In the genomic region with DNA sequence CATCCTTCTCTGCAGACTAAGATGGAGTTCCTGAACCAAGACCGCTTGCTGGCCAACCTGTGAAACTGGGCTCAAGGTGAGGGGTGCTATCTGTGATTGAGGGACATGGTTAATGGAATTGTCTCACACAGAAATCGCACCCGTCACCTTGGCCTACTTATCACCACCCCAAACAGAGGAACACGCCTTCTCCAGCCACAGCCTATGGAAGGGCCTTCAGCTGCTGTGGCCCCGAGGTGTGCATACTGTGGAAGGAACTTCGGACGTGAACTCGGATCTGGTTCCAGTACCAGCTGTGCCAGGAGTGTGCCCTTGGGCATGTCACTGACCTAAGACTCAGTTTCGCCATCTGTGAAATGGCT, we compare ENCODE assay signal across 21 cellular contexts. TPM values are rescaled to one million over a fixed set of nuclear protein-coding genes. Genes with fewer than 3 reads are reported as not detected.
DNase-seq lines count a peak whose midpoint lies in the region; ATAC-seq and TF ChIP-seq lines count a peak whose summit lies in the region.
"Had no signal": no experiment of that assay in that cellular context is flagged by ENCODE, and none has a peak within 500 bp of the region (broad histone marks: within the 10 kb centered on the region; RNA-seq: fewer than 3 reads in every experiment).

No MANE protein-coding gene starts in this region.

- H3K4me1 ChIP-seq in testis: peaks cover 12% of the 10 kb centered on the region

- H3K4me1 Mint-ChIP-seq in activated CD4-positive, alpha-beta T cell treated with anti-CD3 and anti-CD28 coated beads for 36 hours: peaks cover 67% of the 10 kb centered on the region
- peaks cover 72 to 79% (median 75%) of the 10 kb centered on the region in 3 donors for H3K4me1 Mint-ChIP-seq in T-cell
- peaks cover 73% of the 10 kb centered on the region for H3K4me1 Mint-ChIP-seq in central memory CD8-positive, alpha-beta T cell

- intact Hi-C loops in activated CD4-positive, alpha-beta T cell treated with anti-CD3 and anti-CD28 coated beads for 36 hours (cut with DNase I, micrococcal nuclease): loop anchor here in 1 of 2 experiments (5.0 kb wide), 1 partner anchor 133 kb away; no protein-coding TSS in a partner anchor
- intact Hi-C loops in posterior vena cava (cut with DNase I) (loop anchor here (5.0 kb wide), 1 partner anchor 127 kb away; no protein-coding TSS in a partner anchor), testis (cut with DNase I; ENCODE audit: low total_unique reads) (no loop called here)

- H3K27me3 Mint-ChIP-seq in activated CD4-positive, alpha-beta T cell treated with anti-CD3 and anti-CD28 coated beads for 36 hours: no peaks in the 10 kb centered on the region
- H3K27me3 Mint-ChIP-seq in T-cell: no peaks in the 10 kb centered on the region
- no peaks in the 10 kb centered on the region for H3K27me3 Mint-ChIP-seq in central memory CD8-positive, alpha-beta T cell
- H3K27me3 Mint-ChIP-seq: effector memory CD8-positive, alpha-beta T cell had no signal

- no peaks in the 10 kb centered on the region for H3K27me3 ChIP-seq in testis
- H3K27me3 ChIP-seq: BE2C, left lung, right lobe of liver, stomach had no signal

- no peaks in the 10 kb centered on the region for H3K9me3 ChIP-seq in testis
- H3K9me3 ChIP-seq: BE2C, left lung, right lobe of liver, stomach had no signal

- WGBS in testis, 2 donors: 94 to 100% methylated on average over 7 to 9 of the region's 9 CpGs

- no peaks in the 10 kb centered on the region for H3K9me3 Mint-ChIP-seq in activated CD4-positive, alpha-beta T cell treated with anti-CD3 and anti-CD28 coated beads for 36 hours (ENCODE audit: low read depth)
- H3K9me3 Mint-ChIP-seq in T-cell: no peaks in the 10 kb centered on the region
- no peaks in the 10 kb centered on the region for H3K9me3 Mint-ChIP-seq in central memory CD8-positive, alpha-beta T cell
- H3K9me3 Mint-ChIP-seq: effector memory CD8-positive, alpha-beta T cell had no signal

- peaks cover 46% of the 10 kb centered on the region for H3K36me3 Mint-ChIP-seq in activated CD4-positive, alpha-beta T cell treated with anti-CD3 and anti-CD28 coated beads for 36 hours (ENCODE audit: low read depth)
- peaks cover 45% of the 10 kb centered on the region for H3K36me3 Mint-ChIP-seq in T-cell
- H3K36me3 Mint-ChIP-seq in central memory CD8-positive, alpha-beta T cell (ENCODE audit: insufficient read depth): peaks cover 54% of the 10 kb centered on the region

- TF ChIP-seq POLR2A in testis (IDR thresholded peaks at IDR 0.05): no peak

- DNase-seq in activated CD4-positive, alpha-beta T cell treated with anti-CD3 and anti-CD28 coated beads for 36 hours: no peak
- no peak for DNase-seq in activated CD4-positive, alpha-beta T cell treated with anti-CD3 and anti-CD28 coated beads for 4 hours
- no peak for DNase-seq in T-cell
- DNase-seq in central memory CD8-positive, alpha-beta T cell (ENCODE audit: low spot score in 2 of 2): no peak
- peak; percentile 55 for DNase-seq in posterior vena cava (ENCODE audit: low spot score)
- DNase-seq in stimulated activated CD4-positive, alpha-beta T cell treated with anti-CD3 and anti-CD28 coated beads, Interleukin-1b, Interleukin-23, amount 100 ng/mL, for 48 hours: no peak
- no peak for DNase-seq in testis
- no peak for DNase-seq in superior temporal gyrus (ENCODE audit: extremely low spot score)
- DNase-seq: activated CD4-positive, alpha-beta T cell treated with anti-CD3 and anti-CD28 coated beads, Interleukin-2, amount 50 U/mL, for 48 hours; BE2C; effector memory CD8-positive, alpha-beta T cell; Karpas-422; NCI-H1092 treated with DMSO at 0.1 percent for 48 hours; NCI-H2081; NCI-H510A treated with DMSO at 0.1 percent for 48 hours; right lobe of liver; stomach; SW 1271 had no signal

- no peak overlapping the region for H3K4me3 Mint-ChIP-seq in activated CD4-positive, alpha-beta T cell treated with anti-CD3 and anti-CD28 coated beads for 36 hours
- peak overlapping the region in 1 of 3 donors; percentile 54 for H3K4me3 Mint-ChIP-seq in T-cell
- no peak overlapping the region for H3K4me3 Mint-ChIP-seq in central memory CD8-positive, alpha-beta T cell

- ATAC-seq in activated CD4-positive, alpha-beta T cell treated with anti-CD3 and anti-CD28 coated beads for 36 hours: no peak
- no peak for ATAC-seq in T-cell (replicated peaks in 1 of 4)
- ATAC-seq in central memory CD8-positive, alpha-beta T cell (replicated peaks; ENCODE audit: extremely low read depth, poor library complexity, severe bottlenecking): no peak
- ATAC-seq: effector memory CD8-positive, alpha-beta T cell; left lung; right lobe of liver had no signal

- peak overlapping the region; percentile 92 for H3K27ac Mint-ChIP-seq in activated CD4-positive, alpha-beta T cell treated with anti-CD3 and anti-CD28 coated beads for 36 hours
- H3K27ac Mint-ChIP-seq in T-cell: peak overlapping the region; percentile 94 to 96
- H3K27ac Mint-ChIP-seq in central memory CD8-positive, alpha-beta T cell (ENCODE audit: low read depth): peak overlapping the region; percentile 88

- no peak overlapping the region for H3K27ac ChIP-seq in testis
- H3K27ac ChIP-seq: left lung, right lobe of liver had no signal

- no peaks in the 10 kb centered on the region for H3K36me3 ChIP-seq in testis (ENCODE audit: low read depth, missing control alignments)
- H3K36me3 ChIP-seq: left lung had no signal

- CTCF ChIA-PET in activated CD4-positive, alpha-beta T cell treated with anti-CD3 and anti-CD28 coated beads for 36 hours (lab: Charles Lee): interaction anchor here (1.0 to 12.1 kb wide), 10 partner anchors 8 to 137 kb away, joined by 3 to 300 read pairs (median 26); no protein-coding TSS in a partner anchor
- CTCF ChIA-PET in T-cell (lab: Charles Lee): interaction anchor here (0.7 to 11.2 kb wide), 6 partner anchors 13 to 127 kb away, joined by 3 to 174 read pairs (median 12); no protein-coding TSS in a partner anchor

- H3K4me3 ChIP-seq in testis: no peak overlapping the region
- H3K4me3 ChIP-seq: left lung, right lobe of liver, stomach had no signal

- no peak for TF ChIP-seq CTCF in testis (IDR thresholded peaks at IDR 0.05)

- POLR2A ChIA-PET in activated CD4-positive, alpha-beta T cell treated with anti-CD3 and anti-CD28 coated beads for 36 hours (lab: Charles Lee): interaction anchor here (11.5 kb wide), 1 partner anchor 39 kb away, joined by 162 read pairs; the partner anchor contains the start of gene EVL
- POLR2A ChIA-PET in T-cell (lab: Charles Lee): no interaction called here

RNA-seq across cellular contexts. Expression of gene EVL, which starts 44.4 kb away (rescaled TPM):
- 100 to 1,000 TPM; 249 to 378 TPM for total RNA-seq in activated CD4-positive, alpha-beta T cell treated with anti-CD3 and anti-CD28 coated beads for 36 hours
- total RNA-seq in T-cell (1,000 to 10,000 TPM; 1,049 to 1,157 (median 1,125) TPM), posterior vena cava (10 to 100 TPM; 47.1 to 68.9 TPM), testis (10 to 100 TPM; 91.7 to 96.8 TPM)
- 87.4 TPM for polyA plus RNA-seq in testis (ENCODE audit: insufficient read depth, low read depth, low replicate concordance)

RNA-seq across cellular contexts. Expression of gene DEGS2, which starts 49.9 kb away (rescaled TPM):
- 1 to 10 TPM; 2.6 to 2.8 TPM for total RNA-seq in activated CD4-positive, alpha-beta T cell treated with anti-CD3 and anti-CD28 coated beads for 36 hours
- total RNA-seq in T-cell (under 1 TPM in 4 of 5 donors, not detected in 1; 0.19 to 0.79 (median 0.49) TPM), posterior vena cava (1 to 10 TPM in 1 of 2 donors, under 1 TPM in 1; 0.10 to 1.2 TPM), testis (1 to 10 TPM; 3.3 to 5.9 TPM)
- 3.9 TPM for polyA plus RNA-seq in testis (ENCODE audit: insufficient read depth, low read depth, low replicate concordance)
- total RNA-seq: A172, RPMI7951 had no signal
